21 cellular contexts compared by ENCODE assay signal in genomic region chr6:47059216-47059885, GRCh38. TPM values are rescaled to one million over a fixed set of nuclear protein-coding genes. Genes with fewer than 3 reads are reported as not detected.
DNase-seq lines count a peak whose midpoint lies in the region; ATAC-seq and TF ChIP-seq lines count a peak whose summit lies in the region.
"Had no signal": no experiment of that assay in that cellular context is flagged by ENCODE, and none has a peak within 500 bp of the region (broad histone marks: within the 10 kb centered on the region; RNA-seq: fewer than 3 reads in every experiment).

No MANE protein-coding gene starts in this region.

- no CpG with 5 or more reads among the region's 5 CpGs for WGBS in trophoblast cell (ENCODE audit: extremely low coverage, insufficient coverage, insufficient read length)

- RAD21 ChIA-PET in HCT116 (lab: Charles Lee; ENCODE audit: low non-redundant PET in 1 of 2, low total read pairs in 2 of 2, uncharacterized antibody in 2 of 2, unreplicated experiment in 2 of 2), result no interaction called here

- no peaks in the 10 kb centered on the region for H3K9me3 ChIP-seq in HCT116 (ENCODE audit: control insufficient read depth in 1 of 2, insufficient read depth in 1 of 2, low read depth in 1 of 2, low read length in 2 of 2)
- peaks cover 9% of the 10 kb centered on the region; the same call in 1 of the 2 replicates for H3K9me3 ChIP-seq in PC-9 (ENCODE audit: insufficient read depth, low read depth)
- H3K9me3 ChIP-seq in trophoblast cell (ENCODE audit: insufficient read depth, low read depth, low read length), result no peaks in the 10 kb centered on the region
- H3K9me3 ChIP-seq: A549, Caco-2, SJSA1 had no signal

- in situ Hi-C loops in GM13976 (cut with MboI; ENCODE audit: low sequenced_read_pairs, unreplicated experiment), result no loop called here

- H2BK12ac ChIP-seq in trophoblast cell (ENCODE audit: low read length), result no peak overlapping the region

- H3K4me1 ChIP-seq in HCT116 (ENCODE audit: control insufficient read depth in 1 of 2, insufficient read depth in 2 of 2, low read length in 2 of 2) (peaks cover 0 to 15% of the 10 kb centered on the region in 2 experiments; a peak in 1 of 4 replicates), PC-9 (replicated peaks; ENCODE audit: insufficient read depth) (peaks cover 55% of the 10 kb centered on the region), trophoblast cell (ENCODE audit: control insufficient read depth in 1 of 2, insufficient read depth in 2 of 2, low read length in 2 of 2) (peaks cover 14 to 16% of the 10 kb centered on the region in 2 experiments)
- H3K4me1 ChIP-seq: SJSA1 had no signal

- no peak for TF ChIP-seq CTCF in HCT116 (IDR thresholded peaks at IDR 0.05 in 2 of 3, conservative IDR thresholded peaks at IDR 0.05 in 1 of 3; ENCODE audit: borderline replicate concordance in 1 of 3, insufficient read depth in 1 of 3, low read depth in 2 of 3, low read length in 2 of 3)
- TF ChIP-seq CTCF in PC-9 (conservative IDR thresholded peaks at IDR 0.05), result no peak
- TF ChIP-seq CTCF in epithelial cell of esophagus (IDR thresholded peaks at IDR 0.05; ENCODE audit: insufficient read depth, low read depth, low read length, missing control alignments), result no peak
- no peak for TF ChIP-seq CTCF in GM13976 (IDR thresholded peaks at IDR 0.05; ENCODE audit: borderline replicate concordance, control extremely low read depth, extremely low read depth, insufficient read depth, missing control alignments)

- H4K8ac ChIP-seq in trophoblast cell (ENCODE audit: low read depth, low read length), result no peak overlapping the region

- ATAC-seq in HCT116, result no peak
- ATAC-seq: A549 had no signal

- H3K36me3 ChIP-seq in HCT116 (ENCODE audit: control insufficient read depth in 1 of 2, insufficient read depth in 2 of 2, low read length in 2 of 2), result no peaks in the 10 kb centered on the region
- no peaks in the 10 kb centered on the region for H3K36me3 ChIP-seq in PC-9 (ENCODE audit: low read depth)
- no peaks in the 10 kb centered on the region for H3K36me3 ChIP-seq in trophoblast cell (ENCODE audit: control insufficient read depth in 1 of 2, insufficient read depth in 2 of 2, low read length in 2 of 2)
- H3K36me3 ChIP-seq: SJSA1 had no signal

- TF ChIP-seq RAD21 in HCT116 (IDR thresholded peaks at IDR 0.05; ENCODE audit: low read depth), result no peak

- H4K91ac ChIP-seq in trophoblast cell (ENCODE audit: low read depth, low read length), result no peak overlapping the region

- DNase-seq in HCT116 (ENCODE audit: low read depth, low spot score), result no peak
- peak; percentile 36 to 87 for DNase-seq in PC-9
- peak; percentile 93 for DNase-seq in epithelial cell of esophagus (ENCODE audit: low read depth)
- DNase-seq in trophoblast cell, result peak; percentile 64 to 82
- DNase-seq in GM13976 (ENCODE audit: low spot score), result no peak
- DNase-seq in cortex of kidney (lab: John Stamatoyannopoulos, UW), result no peak
- no peak for DNase-seq in central memory CD4-positive, alpha-beta T cell
- DNase-seq: Caco-2; CD4-positive, alpha-beta T cell; GF-D8; H7; IMR-90; Kasumi-1; NCI-H1105; NCI-H1694; NCI-H2107; NCI-H510A; NCI-H774 had no signal

- no peak overlapping the region for H3K23ac ChIP-seq in trophoblast cell (ENCODE audit: low read length)

- H3K27me3 ChIP-seq in HCT116 (ENCODE audit: insufficient read depth, low read length) (no peaks in the 10 kb centered on the region), PC-9 (ENCODE audit: insufficient read depth, low read depth) (no peaks in the 10 kb centered on the region), trophoblast cell (ENCODE audit: insufficient read depth, low read length) (no peaks in the 10 kb centered on the region)
- H3K27me3 ChIP-seq: SJSA1 had no signal

- H2BK5ac ChIP-seq in trophoblast cell (ENCODE audit: low read depth, low read length, poor library complexity), result no peak overlapping the region

- intact Hi-C loops in HCT116 (cut with micrococcal nuclease), result no loop called here
- intact Hi-C loops in PC-9 (cut with micrococcal nuclease; ENCODE audit: unreplicated experiment), result loop anchor here (1.0 kb wide), 1 partner anchor 24 kb away; no protein-coding TSS in a partner anchor

- no peak overlapping the region for H3K4ac ChIP-seq in trophoblast cell (ENCODE audit: low read depth, low read length)

- BruUV-seq in HCT116 (replicated peaks; lab: Mats Ljungman, UMichigan) (no TSS peak), PC-9 (replicated peaks; lab: Mats Ljungman, UMichigan) (no TSS peak)

- peaks cover 6% of the 10 kb centered on the region for H3K79me1 ChIP-seq in trophoblast cell (ENCODE audit: low read length)

- H3K18ac ChIP-seq in trophoblast cell (ENCODE audit: low read length), result no peak overlapping the region

- CTCF ChIA-PET in HCT116 (lab: Charles Lee) (no interaction called here), PC-9 (lab: Charles Lee) (no interaction called here)

- no peak overlapping the region for H3K4me3 ChIP-seq in HCT116 (replicated peaks in 1 of 2; ENCODE audit: low read depth in 1 of 2, low read length in 2 of 2)
- peak overlapping the region; percentile 9; the same call in 1 of the 2 replicates for H3K4me3 ChIP-seq in PC-9
- no peak overlapping the region for H3K4me3 ChIP-seq in epithelial cell of esophagus (ENCODE audit: low read length)
- no peak overlapping the region for H3K4me3 ChIP-seq in trophoblast cell (ENCODE audit: low read depth, low read length)
- H3K4me3 ChIP-seq: A549, SJSA1 had no signal

- peaks cover 31% of the 10 kb centered on the region for H3F3A ChIP-seq in PC-9 (ENCODE audit: insufficient read depth, low read depth)

- no peak for TF ChIP-seq POLR2A in HCT116 (IDR thresholded peaks at IDR 0.05; ENCODE audit: borderline replicate concordance, extremely low read depth, insufficient read depth, insufficient read length)

- no peaks in the 10 kb centered on the region for H4K20me1 ChIP-seq in HCT116 (ENCODE audit: insufficient read depth)
- H4K20me1 ChIP-seq in PC-9 (ENCODE audit: insufficient read depth), result no peaks in the 10 kb centered on the region

- POLR2A ChIA-PET in HCT116 (lab: Charles Lee), result no interaction called here
- POLR2A ChIA-PET in PC-9 (lab: Charles Lee; ENCODE audit: unreplicated experiment), result interaction anchor here (0.7 kb wide), 2 partner anchors 9 to 129 kb away, joined by 3 read pairs; no protein-coding TSS in a partner anchor

- H2BK120ac ChIP-seq in trophoblast cell (ENCODE audit: insufficient read depth, low read length, poor library complexity), result no peak overlapping the region

- H2AK5ac ChIP-seq in trophoblast cell (ENCODE audit: low read length), result no peak overlapping the region

- H3K27ac ChIP-seq in HCT116 (ENCODE audit: low read depth, low read length) (no peak overlapping the region), PC-9 (peak overlapping the region; percentile 88), trophoblast cell (ENCODE audit: low read depth, low read length) (no peak overlapping the region)
- H3K27ac ChIP-seq: A549, SJSA1 had no signal

- no peaks in the 10 kb centered on the region for H3K79me2 ChIP-seq in HCT116 (ENCODE audit: insufficient read depth, low read length)
- H3K79me2 ChIP-seq in PC-9 (ENCODE audit: low read depth), result 0 out of 2 replicates have a peak, but pooled peaks cover 5% of the 10 kb centered on the region
- no peaks in the 10 kb centered on the region for H3K79me2 ChIP-seq in trophoblast cell (ENCODE audit: control insufficient read depth, insufficient read depth, low read length, poor library complexity)

- no peak overlapping the region for H3K9ac ChIP-seq in HCT116 (ENCODE audit: low read length)
- H3K9ac ChIP-seq in trophoblast cell (ENCODE audit: low read length), result no peak overlapping the region

- H3K9me2 ChIP-seq in HCT116 (ENCODE audit: insufficient read depth) (no peaks in the 10 kb centered on the region), PC-9 (ENCODE audit: insufficient read depth) (no peaks in the 10 kb centered on the region)

- no peak overlapping the region for H3K14ac ChIP-seq in trophoblast cell (ENCODE audit: low read length)

- no peak overlapping the region for H4K12ac ChIP-seq in trophoblast cell (ENCODE audit: low read depth, low read length)

- peak overlapping the region; percentile 38 for H2AFZ ChIP-seq in HCT116 (ENCODE audit: low read depth, low read length, poor library complexity, severe bottlenecking)
- H2AFZ ChIP-seq in PC-9, result peak overlapping the region; percentile 25; the same call in 1 of the 2 replicates
- no peak overlapping the region for H2AFZ ChIP-seq in trophoblast cell (ENCODE audit: insufficient read depth, low read length, poor library complexity)

- H3K4me2 ChIP-seq in HCT116 (ENCODE audit: low read length), result no peak overlapping the region
- peak overlapping the region; percentile 61 for H3K4me2 ChIP-seq in PC-9
- H3K4me2 ChIP-seq in trophoblast cell (ENCODE audit: low read length), result no peak overlapping the region
- H3K4me2 ChIP-seq: A549 had no signal

TF ChIP-seq in HCT116, 20 proteins besides CTCF, POLR2A, EP300 and RAD21:
- no peak for TF ChIP-seq YY1 (IDR thresholded peaks at IDR 0.05; ENCODE audit: extremely low read depth, insufficient replicate concordance, low read depth, low read length)
- peak; percentile 64; the same call in 1 of the 2 replicates for TF ChIP-seq CEBPB (IDR thresholded peaks at IDR 0.05; ENCODE audit: low read depth)

RNA-seq across cellular contexts. Expression of gene ADGRF1, which starts 17.2 kb away (rescaled TPM):
- total RNA-seq in HCT116 (2021; ENCODE audit: unreplicated experiment), result 39.6 TPM
- polyA plus RNA-seq in HCT116 (2012), result 23.0 and 35.4 TPM in 2 replicates
- total RNA-seq in PC-9 (2021), result 112 and 162 TPM in 2 replicates
- 0.55 and 0.79 TPM in 2 replicates for polyA plus RNA-seq in trophoblast cell (2013)
- total RNA-seq: CD4-positive, alpha-beta T cell; H7; IMR-90; SJSA1 had no signal
- polyA plus RNA-seq: BJ, IMR-90 had no signal

Comparison
In these comparisons a context has a peak if more than half of its experiments do, and no peak if none do; other contexts are left out.
1. DNase-seq: peak in PC-9 (2 of 2), epithelial cell of esophagus (single experiment) and trophoblast cell (2 of 2); none in HCT116 (single experiment), GM13976 (single experiment), cortex of kidney (single experiment) and central memory CD4-positive, alpha-beta T cell (single experiment).